ENCODE assay signal across 1 cellular context in the genomic region with DNA sequence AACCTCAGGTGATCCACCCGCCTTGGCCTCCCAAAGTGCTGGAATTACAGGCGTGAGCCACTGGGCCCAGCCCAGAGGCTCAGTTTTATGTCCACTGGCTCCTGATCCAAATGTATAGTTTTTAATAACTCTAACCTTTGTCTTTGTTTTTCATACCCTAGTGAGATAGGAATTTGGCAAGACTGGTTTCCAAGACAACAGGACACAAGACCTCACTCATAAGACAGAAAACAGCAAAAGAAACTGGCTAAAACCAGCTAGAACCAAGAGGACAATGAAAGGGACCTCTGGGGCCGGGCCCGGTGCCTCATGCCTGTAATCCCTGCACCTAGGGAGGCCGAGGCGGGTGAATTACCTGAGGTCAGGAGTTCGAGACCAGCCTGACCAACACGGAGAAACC.
TF ChIP-seq lines count a peak whose summit lies in the region.

No MANE protein-coding gene starts in this region.

TF ChIP-seq in GM23338, 12 proteins besides CTCF, POLR2A, EP300 and RAD21:
- TF ChIP-seq, protein P1, sequence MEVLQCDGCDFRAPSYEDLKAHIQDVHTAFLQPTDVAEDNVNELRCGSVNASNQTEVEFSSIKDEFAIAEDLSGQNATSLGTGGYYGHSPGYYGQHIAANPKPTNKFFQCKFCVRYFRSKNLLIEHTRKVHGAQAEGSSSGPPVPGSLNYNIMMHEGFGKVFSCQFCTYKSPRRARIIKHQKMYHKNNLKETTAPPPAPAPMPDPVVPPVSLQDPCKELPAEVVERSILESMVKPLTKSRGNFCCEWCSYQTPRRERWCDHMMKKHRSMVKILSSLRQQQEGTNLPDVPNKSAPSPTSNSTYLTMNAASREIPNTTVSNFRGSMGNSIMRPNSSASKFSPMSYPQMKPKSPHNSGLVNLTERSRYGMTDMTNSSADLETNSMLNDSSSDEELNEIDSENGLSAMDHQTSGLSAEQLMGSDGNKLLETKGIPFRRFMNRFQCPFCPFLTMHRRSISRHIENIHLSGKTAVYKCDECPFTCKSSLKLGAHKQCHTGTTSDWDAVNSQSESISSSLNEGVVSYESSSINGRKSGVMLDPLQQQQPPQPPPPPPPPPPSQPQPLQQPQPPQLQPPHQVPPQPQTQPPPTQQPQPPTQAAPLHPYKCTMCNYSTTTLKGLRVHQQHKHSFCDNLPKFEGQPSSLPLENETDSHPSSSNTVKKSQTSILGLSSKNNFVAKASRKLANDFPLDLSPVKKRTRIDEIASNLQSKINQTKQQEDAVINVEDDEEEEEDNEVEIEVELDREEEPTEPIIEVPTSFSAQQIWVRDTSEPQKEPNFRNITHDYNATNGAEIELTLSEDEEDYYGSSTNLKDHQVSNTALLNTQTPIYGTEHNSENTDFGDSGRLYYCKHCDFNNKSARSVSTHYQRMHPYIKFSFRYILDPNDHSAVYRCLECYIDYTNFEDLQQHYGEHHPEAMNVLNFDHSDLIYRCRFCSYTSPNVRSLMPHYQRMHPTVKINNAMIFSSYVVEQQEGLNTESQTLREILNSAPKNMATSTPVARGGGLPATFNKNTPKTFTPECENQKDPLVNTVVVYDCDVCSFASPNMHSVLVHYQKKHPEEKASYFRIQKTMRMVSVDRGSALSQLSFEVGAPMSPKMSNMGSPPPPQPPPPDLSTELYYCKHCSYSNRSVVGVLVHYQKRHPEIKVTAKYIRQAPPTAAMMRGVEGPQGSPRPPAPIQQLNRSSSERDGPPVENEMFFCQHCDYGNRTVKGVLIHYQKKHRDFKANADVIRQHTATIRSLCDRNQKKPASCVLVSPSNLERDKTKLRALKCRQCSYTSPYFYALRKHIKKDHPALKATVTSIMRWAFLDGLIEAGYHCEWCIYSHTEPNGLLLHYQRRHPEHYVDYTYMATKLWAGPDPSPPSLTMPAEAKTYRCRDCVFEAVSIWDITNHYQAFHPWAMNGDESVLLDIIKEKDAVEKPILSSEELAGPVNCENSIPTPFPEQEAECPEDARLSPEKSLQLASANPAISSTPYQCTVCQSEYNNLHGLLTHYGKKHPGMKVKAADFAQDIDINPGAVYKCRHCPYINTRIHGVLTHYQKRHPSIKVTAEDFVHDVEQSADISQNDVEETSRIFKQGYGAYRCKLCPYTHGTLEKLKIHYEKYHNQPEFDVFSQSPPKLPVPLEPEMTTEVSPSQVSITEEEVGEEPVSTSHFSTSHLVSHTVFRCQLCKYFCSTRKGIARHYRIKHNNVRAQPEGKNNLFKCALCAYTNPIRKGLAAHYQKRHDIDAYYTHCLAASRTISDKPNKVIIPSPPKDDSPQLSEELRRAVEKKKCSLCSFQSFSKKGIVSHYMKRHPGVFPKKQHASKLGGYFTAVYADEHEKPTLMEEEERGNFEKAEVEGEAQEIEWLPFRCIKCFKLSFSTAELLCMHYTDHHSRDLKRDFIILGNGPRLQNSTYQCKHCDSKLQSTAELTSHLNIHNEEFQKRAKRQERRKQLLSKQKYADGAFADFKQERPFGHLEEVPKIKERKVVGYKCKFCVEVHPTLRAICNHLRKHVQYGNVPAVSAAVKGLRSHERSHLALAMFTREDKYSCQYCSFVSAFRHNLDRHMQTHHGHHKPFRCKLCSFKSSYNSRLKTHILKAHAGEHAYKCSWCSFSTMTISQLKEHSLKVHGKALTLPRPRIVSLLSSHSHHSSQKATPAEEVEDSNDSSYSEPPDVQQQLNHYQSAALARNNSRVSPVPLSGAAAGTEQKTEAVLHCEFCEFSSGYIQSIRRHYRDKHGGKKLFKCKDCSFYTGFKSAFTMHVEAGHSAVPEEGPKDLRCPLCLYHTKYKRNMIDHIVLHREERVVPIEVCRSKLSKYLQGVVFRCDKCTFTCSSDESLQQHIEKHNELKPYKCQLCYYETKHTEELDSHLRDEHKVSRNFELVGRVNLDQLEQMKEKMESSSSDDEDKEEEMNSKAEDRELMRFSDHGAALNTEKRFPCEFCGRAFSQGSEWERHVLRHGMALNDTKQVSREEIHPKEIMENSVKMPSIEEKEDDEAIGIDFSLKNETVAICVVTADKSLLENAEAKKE (CRISPR knock-in tag; IDR thresholded peaks at IDR 0.05) = no peak
- no peak for TF ChIP-seq STAT1 (IDR thresholded peaks at IDR 0.05; ENCODE audit: unreplicated experiment)
TF ChIP-seq in GM23338: peak in this region for 0.
